ENCODE assay signal across 10 cellular contexts in genomic region chr7:98203261-98203963, GRCh38. TPM values are rescaled to one million over a fixed set of nuclear protein-coding genes. Genes with fewer than 3 reads are reported as not detected.
DNase-seq lines count a peak whose midpoint lies in the region; ATAC-seq and TF ChIP-seq lines count a peak whose summit lies in the region.
"Had no signal": no experiment of that assay in that cellular context is flagged by ENCODE, and none has a peak within 500 bp of the region (broad histone marks: within the 10 kb centered on the region; RNA-seq: fewer than 3 reads in every experiment).

No MANE protein-coding gene starts in this region.

- H3K4me1 Mint-ChIP-seq in IgD-negative memory B cell (peaks cover 33 to 44% (median 42%) of the 10 kb centered on the region in 3 donors), progenitor cell of endocrine pancreas (ENCODE audit: low read depth) (peaks cover 3% of the 10 kb centered on the region)
- H3K4me1 Mint-ChIP-seq in stimulated activated naive B cell treated with anti-CD40 and anti-IgM and Interleukin-4, amounts not matched to agents 10 μg/mL and 1 μg/mL and 100 μg/mL, for 72 hours: peaks cover 44 to 62% of the 10 kb centered on the region in 2 donors
- peaks cover 32% of the 10 kb centered on the region for H3K4me1 Mint-ChIP-seq in activated T-helper 2 cell treated with anti-CD3 and anti-CD28 coated beads, Interferon-gamma antibody, Interleukin-2, Interleukin-4, amounts not matched to agents 10 μg/mL and 5 μg/mL and 100 μg/mL, durations not matched to agents 14 hours and 24 hours and 36 hours (ENCODE audit: low read depth)

- peaks cover 0 to 2% (median 0%) of the 10 kb centered on the region in 3 donors for H3K9me3 Mint-ChIP-seq in IgD-negative memory B cell
- no peaks in the 10 kb centered on the region for H3K9me3 Mint-ChIP-seq in stimulated activated naive B cell treated with anti-CD40 and anti-IgM and Interleukin-4, amounts not matched to agents 10 μg/mL and 1 μg/mL and 100 μg/mL, for 72 hours
- peaks cover 6% of the 10 kb centered on the region for H3K9me3 Mint-ChIP-seq in activated T-helper 2 cell treated with anti-CD3 and anti-CD28 coated beads, Interferon-gamma antibody, Interleukin-2, Interleukin-4, amounts not matched to agents 10 μg/mL and 5 μg/mL and 100 μg/mL, durations not matched to agents 14 hours and 24 hours and 36 hours
- H3K9me3 Mint-ChIP-seq in progenitor cell of endocrine pancreas (ENCODE audit: low read depth): no peaks in the 10 kb centered on the region

- H3K4me3 Mint-ChIP-seq in IgD-negative memory B cell (peak overlapping the region; percentile 79 to 93 (median 88)), progenitor cell of endocrine pancreas (ENCODE audit: low read depth) (no peak overlapping the region)
- peak overlapping the region; percentile 48 to 80 for H3K4me3 Mint-ChIP-seq in stimulated activated naive B cell treated with anti-CD40 and anti-IgM and Interleukin-4, amounts not matched to agents 10 μg/mL and 1 μg/mL and 100 μg/mL, for 72 hours
- no peak overlapping the region for H3K4me3 Mint-ChIP-seq in activated T-helper 2 cell treated with anti-CD3 and anti-CD28 coated beads, Interferon-gamma antibody, Interleukin-2, Interleukin-4, amounts not matched to agents 10 μg/mL and 5 μg/mL and 100 μg/mL, durations not matched to agents 14 hours and 24 hours and 36 hours (ENCODE audit: low read depth)

- peaks cover 14% of the 10 kb centered on the region for H3K27me3 Mint-ChIP-seq in IgD-negative memory B cell
- peaks cover 8 to 37% of the 10 kb centered on the region in 2 donors for H3K27me3 Mint-ChIP-seq in stimulated activated naive B cell treated with anti-CD40 and anti-IgM and Interleukin-4, amounts not matched to agents 10 μg/mL and 1 μg/mL and 100 μg/mL, for 72 hours
- H3K27me3 Mint-ChIP-seq in activated T-helper 2 cell treated with anti-CD3 and anti-CD28 coated beads, Interferon-gamma antibody, Interleukin-2, Interleukin-4, amounts not matched to agents 10 μg/mL and 5 μg/mL and 100 μg/mL, durations not matched to agents 14 hours and 24 hours and 36 hours (ENCODE audit: low read depth): no peaks in the 10 kb centered on the region
- no peaks in the 10 kb centered on the region for H3K27me3 Mint-ChIP-seq in progenitor cell of endocrine pancreas

- H3K27ac Mint-ChIP-seq in IgD-negative memory B cell: peak overlapping the region; percentile 45 to 86 (median 53)
- H3K27ac Mint-ChIP-seq in stimulated activated naive B cell treated with anti-CD40 and anti-IgM and Interleukin-4, amounts not matched to agents 10 μg/mL and 1 μg/mL and 100 μg/mL, for 72 hours: peak overlapping the region; percentile 95
- H3K27ac Mint-ChIP-seq in activated T-helper 2 cell treated with anti-CD3 and anti-CD28 coated beads, Interferon-gamma antibody, Interleukin-2, Interleukin-4, amounts not matched to agents 10 μg/mL and 5 μg/mL and 100 μg/mL, durations not matched to agents 14 hours and 24 hours and 36 hours: no peak overlapping the region
- no peak overlapping the region for H3K27ac Mint-ChIP-seq in progenitor cell of endocrine pancreas

- TF ChIP-seq CTCF in progenitor cell of endocrine pancreas (IDR thresholded peaks at IDR 0.05; ENCODE audit: unreplicated experiment): no peak

- peak; percentile 67 for DNase-seq in activated CD8-positive, alpha-beta memory T cell treated with anti-CD3 and anti-CD28 coated beads, Interleukin-2, amount 50 U/mL, for 48 hours
- no peak for DNase-seq in activated CD8-positive, alpha-beta memory T cell treated with anti-CD3 and anti-CD28 coated beads for 24 hours
- DNase-seq in stimulated activated naive B cell treated with anti-CD40 and anti-IgM and Interleukin-4, amounts not matched to agents 10 μg/mL and 1 μg/mL and 100 μg/mL, for 72 hours: peak; percentile 60
- DNase-seq in activated T-helper 2 cell treated with anti-CD3 and anti-CD28 coated beads, Interferon-gamma antibody, Interleukin-2, Interleukin-4, amounts not matched to agents 10 μg/mL and 5 μg/mL and 100 μg/mL, durations not matched to agents 14 hours and 24 hours and 36 hours (ENCODE audit: low spot score): no peak
- DNase-seq in NCI-H446 (lab: John Stamatoyannopoulos, UW): no peak
- DNase-seq in progenitor cell of endocrine pancreas (ENCODE audit: low spot score, unreplicated experiment): no peak
- DNase-seq: NCI-H146 had no signal

- H3K36me3 Mint-ChIP-seq in IgD-negative memory B cell (peaks cover 14% of the 10 kb centered on the region), progenitor cell of endocrine pancreas (ENCODE audit: insufficient read depth) (peaks cover 26% of the 10 kb centered on the region)
- peaks cover 38 to 40% of the 10 kb centered on the region in 2 donors for H3K36me3 Mint-ChIP-seq in stimulated activated naive B cell treated with anti-CD40 and anti-IgM and Interleukin-4, amounts not matched to agents 10 μg/mL and 1 μg/mL and 100 μg/mL, for 72 hours
- H3K36me3 Mint-ChIP-seq in activated T-helper 2 cell treated with anti-CD3 and anti-CD28 coated beads, Interferon-gamma antibody, Interleukin-2, Interleukin-4, amounts not matched to agents 10 μg/mL and 5 μg/mL and 100 μg/mL, durations not matched to agents 14 hours and 24 hours and 36 hours (ENCODE audit: low read depth): peaks cover 37% of the 10 kb centered on the region

- intact Hi-C loops in activated T-helper 2 cell treated with anti-CD3 and anti-CD28 coated beads, Interferon-gamma antibody, Interleukin-2, Interleukin-4, amounts not matched to agents 10 μg/mL and 5 μg/mL and 100 μg/mL, durations not matched to agents 14 hours and 24 hours and 36 hours (cut with micrococcal nuclease): loop anchor here (5.0 kb wide), 1 partner anchor 71 kb away; no protein-coding TSS in a partner anchor

- peak; percentile 23 for ATAC-seq in GM21737 (IDR thresholded peaks at IDR 0.05; ENCODE audit: unreplicated experiment)
- ATAC-seq in stimulated activated naive B cell treated with anti-CD40 and anti-IgM and Interleukin-4, amounts not matched to agents 10 μg/mL and 1 μg/mL and 100 μg/mL, for 72 hours (replicated peaks): peak; percentile 39 to 59

RNA-seq across cellular contexts. Expression of gene BHLHA15, which starts 7.8 kb away (rescaled TPM):
- polyA plus RNA-seq in IgD-negative memory B cell: 5.3 TPM
- total RNA-seq in activated T-helper 2 cell treated with anti-CD3 and anti-CD28 coated beads, Interferon-gamma antibody, Interleukin-2, Interleukin-4, amounts not matched to agents 10 μg/mL and 5 μg/mL and 100 μg/mL, durations not matched to agents 14 hours and 24 hours and 36 hours: 0.41 and 0.80 TPM in 2 replicates
- total RNA-seq in progenitor cell of endocrine pancreas: 0.57 and 1.7 TPM in 2 replicates
- total RNA-seq: cardiac septum had no signal

RNA-seq across cellular contexts. Expression of gene TECPR1, which starts 48.6 kb away (rescaled TPM):
- polyA plus RNA-seq in IgD-negative memory B cell: 28.8 TPM
- 45.4 and 45.8 TPM in 2 replicates for total RNA-seq in activated T-helper 2 cell treated with anti-CD3 and anti-CD28 coated beads, Interferon-gamma antibody, Interleukin-2, Interleukin-4, amounts not matched to agents 10 μg/mL and 5 μg/mL and 100 μg/mL, durations not matched to agents 14 hours and 24 hours and 36 hours
- total RNA-seq in progenitor cell of endocrine pancreas: 40.8 and 41.6 TPM in 2 replicates

Comparison
In these comparisons a context has a peak if more than half of its experiments do, and no peak if none do; other contexts are left out.
1. DNase-seq: peak in activated CD8-positive, alpha-beta memory T cell treated with anti-CD3 and anti-CD28 coated beads, Interleukin-2, amount 50 U/mL, for 48 hours (single experiment) and stimulated activated naive B cell treated with anti-CD40 and anti-IgM and Interleukin-4, amounts not matched to agents 10 μg/mL and 1 μg/mL and 100 μg/mL, for 72 hours (single experiment); none in activated CD8-positive, alpha-beta memory T cell treated with anti-CD3 and anti-CD28 coated beads for 24 hours (single experiment), activated T-helper 2 cell treated with anti-CD3 and anti-CD28 coated beads, Interferon-gamma antibody, Interleukin-2, Interleukin-4, amounts not matched to agents 10 μg/mL and 5 μg/mL and 100 μg/mL, durations not matched to agents 14 hours and 24 hours and 36 hours (single experiment), NCI-H446 (0 of 2) and progenitor cell of endocrine pancreas (single experiment).
2. H3K27ac Mint-ChIP-seq: peak in IgD-negative memory B cell (3 of 3) and stimulated activated naive B cell treated with anti-CD40 and anti-IgM and Interleukin-4, amounts not matched to agents 10 μg/mL and 1 μg/mL and 100 μg/mL, for 72 hours (single experiment); none in activated T-helper 2 cell treated with anti-CD3 and anti-CD28 coated beads, Interferon-gamma antibody, Interleukin-2, Interleukin-4, amounts not matched to agents 10 μg/mL and 5 μg/mL and 100 μg/mL, durations not matched to agents 14 hours and 24 hours and 36 hours (single experiment) and progenitor cell of endocrine pancreas (single experiment).
3. H3K4me3 Mint-ChIP-seq: peak in IgD-negative memory B cell (4 of 4) and stimulated activated naive B cell treated with anti-CD40 and anti-IgM and Interleukin-4, amounts not matched to agents 10 μg/mL and 1 μg/mL and 100 μg/mL, for 72 hours (2 of 2); none in activated T-helper 2 cell treated with anti-CD3 and anti-CD28 coated beads, Interferon-gamma antibody, Interleukin-2, Interleukin-4, amounts not matched to agents 10 μg/mL and 5 μg/mL and 100 μg/mL, durations not matched to agents 14 hours and 24 hours and 36 hours (single experiment) and progenitor cell of endocrine pancreas (single experiment).